1 cellular context compared by ENCODE assay signal in the genomic region with DNA sequence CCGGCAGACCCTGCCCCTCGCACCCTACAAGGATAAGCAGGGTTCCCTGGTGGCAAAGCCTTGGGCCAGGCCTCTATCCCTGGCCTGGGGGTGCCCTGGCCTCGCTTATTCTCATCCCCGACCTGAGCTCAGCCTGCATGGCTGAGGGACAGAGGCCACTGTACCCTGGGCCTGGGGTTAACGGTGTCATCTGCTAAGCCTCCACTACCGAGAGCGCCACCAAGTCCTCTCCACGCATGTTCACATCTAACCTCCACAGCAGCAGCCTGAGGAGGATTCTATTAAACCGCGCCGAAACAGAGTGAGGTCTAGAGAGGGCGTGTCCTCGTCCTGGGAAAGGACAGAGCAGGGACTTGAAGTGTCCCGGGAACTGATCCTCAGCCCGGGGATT.
TF ChIP-seq lines count a peak whose summit lies in the region.

No MANE protein-coding gene starts in this region.

TF ChIP-seq in IMR-90, 13 proteins besides CTCF, POLR2A, EP300 and RAD21:
- no peak for TF ChIP-seq CHD1 (IDR thresholded peaks at IDR 0.05; ENCODE audit: low read depth, low read length)
- no peak for TF ChIP-seq RCOR1 (IDR thresholded peaks at IDR 0.05; ENCODE audit: insufficient replicate concordance, low read length)
- no peak for TF ChIP-seq RFX5 (IDR thresholded peaks at IDR 0.05; ENCODE audit: low read depth, low read length)
- no peak for TF ChIP-seq BHLHE40 (IDR thresholded peaks at IDR 0.05; ENCODE audit: low read depth, low read length)
- TF ChIP-seq NFE2L2 (IDR thresholded peaks at IDR 0.05; ENCODE audit: low read depth, low read length): no peak
- TF ChIP-seq MAFK (IDR thresholded peaks at IDR 0.05; ENCODE audit: low read depth, low read length): no peak
- TF ChIP-seq SMC3 (IDR thresholded peaks at IDR 0.05; ENCODE audit: low read depth, low read length): no peak
- TF ChIP-seq MAZ (IDR thresholded peaks at IDR 0.05; ENCODE audit: borderline replicate concordance, low read depth, low read length): no peak
- no peak for TF ChIP-seq ELK1 (IDR thresholded peaks at IDR 0.05; ENCODE audit: borderline replicate concordance, low read depth, low read length)
- no peak for TF ChIP-seq CEBPB (IDR thresholded peaks at IDR 0.05; ENCODE audit: low read depth, low read length)
- TF ChIP-seq, protein P1, sequence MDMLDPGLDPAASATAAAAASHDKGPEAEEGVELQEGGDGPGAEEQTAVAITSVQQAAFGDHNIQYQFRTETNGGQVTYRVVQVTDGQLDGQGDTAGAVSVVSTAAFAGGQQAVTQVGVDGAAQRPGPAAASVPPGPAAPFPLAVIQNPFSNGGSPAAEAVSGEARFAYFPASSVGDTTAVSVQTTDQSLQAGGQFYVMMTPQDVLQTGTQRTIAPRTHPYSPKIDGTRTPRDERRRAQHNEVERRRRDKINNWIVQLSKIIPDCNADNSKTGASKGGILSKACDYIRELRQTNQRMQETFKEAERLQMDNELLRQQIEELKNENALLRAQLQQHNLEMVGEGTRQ (IDR thresholded peaks at IDR 0.05; ENCODE audit: low read depth, low read length): no peak
- TF ChIP-seq MXI1 (IDR thresholded peaks at IDR 0.05; ENCODE audit: borderline replicate concordance, low read depth, low read length): no peak
- no peak for TF ChIP-seq FOS (IDR thresholded peaks at IDR 0.05; ENCODE audit: low read depth, low read length)
